ENCODE assay signal across 8 cellular contexts in the genomic region with DNA sequence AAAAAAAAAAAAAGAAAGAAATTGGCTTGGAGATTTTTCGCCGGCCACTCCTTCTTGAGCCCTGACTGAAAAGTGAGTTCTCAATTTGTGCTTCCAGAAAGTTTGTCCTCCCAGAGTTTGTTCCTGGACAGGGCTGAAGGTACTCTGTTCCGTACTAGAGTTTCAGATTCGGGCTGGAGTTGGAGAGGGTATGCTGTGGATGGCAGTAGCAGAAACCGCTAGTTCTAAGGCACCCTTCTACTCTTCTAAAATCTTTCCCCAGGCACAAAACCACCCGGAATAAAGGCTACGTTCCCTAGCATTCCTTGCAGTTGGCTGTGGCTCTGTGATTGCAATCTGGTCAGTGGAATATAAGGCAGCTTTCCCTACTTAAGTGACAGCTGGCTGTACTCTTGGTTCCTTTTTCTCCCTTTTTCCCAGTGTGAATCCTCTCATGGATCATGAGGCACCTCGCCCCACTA. TPM values are rescaled to one million over a fixed set of nuclear protein-coding genes. Genes with fewer than 3 reads are reported as not detected.
DNase-seq lines count a peak whose midpoint lies in the region; ATAC-seq and TF ChIP-seq lines count a peak whose summit lies in the region.

No MANE protein-coding gene starts in this region.

- WGBS in ectodermal cell, 2 experiments, result 81 to 88% methylated on average over 8 of the region's 8 CpGs

- H3F3A ChIP-seq in PC-9 (ENCODE audit: insufficient read depth, low read depth), result peaks cover 25% of the 10 kb centered on the region

- TF ChIP-seq CTCF in PC-9 (conservative IDR thresholded peaks at IDR 0.05) (no peak), natural killer cell (IDR thresholded peaks at IDR 0.05) (no peak)

- H2AFZ ChIP-seq in PC-9, result peak overlapping the region; percentile 82

- H4K20me1 ChIP-seq in PC-9 (ENCODE audit: insufficient read depth), result no peaks in the 10 kb centered on the region

- H3K36me3 Mint-ChIP-seq in natural killer cell, result peaks cover 6% of the 10 kb centered on the region

- peak overlapping the region; percentile 96 for H3K4me2 ChIP-seq in PC-9

- POLR2A ChIA-PET in PC-9 (lab: Charles Lee; ENCODE audit: unreplicated experiment), result no interaction called here

- ATAC-seq in natural killer cell, result no peak
- no peak for ATAC-seq in GM21423 (IDR thresholded peaks at IDR 0.05; ENCODE audit: unreplicated experiment)
- no peak for ATAC-seq in HG02588 (IDR thresholded peaks at IDR 0.05; ENCODE audit: unreplicated experiment)

- H3K27ac ChIP-seq in PC-9 (peak overlapping the region; percentile 56; the same call in 1 of the 2 replicates), ectodermal cell (ENCODE audit: insufficient read depth, low read depth, low read length, poor library complexity, severe bottlenecking) (no peak overlapping the region)

- no peaks in the 10 kb centered on the region for H3K9me3 ChIP-seq in PC-9 (ENCODE audit: insufficient read depth, low read depth)
- H3K9me3 ChIP-seq in ectodermal cell (ENCODE audit: control insufficient read depth, low read length), result no peaks in the 10 kb centered on the region

- intact Hi-C loops in PC-9 (cut with micrococcal nuclease; ENCODE audit: unreplicated experiment), result no loop called here
- intact Hi-C loops in natural killer cell (cut with micrococcal nuclease), result no loop called here

- H3K27ac Mint-ChIP-seq in natural killer cell, result peak overlapping the region in 1 of 2 donors; percentile 92

- H3K4me1 Mint-ChIP-seq in natural killer cell, result peaks cover 23 to 24% of the 10 kb centered on the region in 2 donors

- no peaks in the 10 kb centered on the region for H3K9me3 Mint-ChIP-seq in natural killer cell

- 0 out of 2 replicates have a peak, but pooled peaks cover 13% of the 10 kb centered on the region for H3K36me3 ChIP-seq in PC-9 (ENCODE audit: low read depth)
- peaks cover 19% of the 10 kb centered on the region for H3K36me3 ChIP-seq in ectodermal cell (ENCODE audit: control insufficient read depth, insufficient read depth, low read length)

- H3K27me3 Mint-ChIP-seq in natural killer cell (ENCODE audit: low read depth in 2 of 2), result no peaks in the 10 kb centered on the region

- CTCF ChIA-PET in PC-9 (lab: Charles Lee), result no interaction called here

- peaks cover 33% of the 10 kb centered on the region for H3K79me2 ChIP-seq in PC-9 (ENCODE audit: low read depth)

- H3K4me3 ChIP-seq in PC-9 (peak overlapping the region; percentile 64), ectodermal cell (ENCODE audit: insufficient read depth, low read depth, low read length) (peak overlapping the region; percentile 76)

- H3K9me2 ChIP-seq in PC-9 (ENCODE audit: insufficient read depth), result no peaks in the 10 kb centered on the region

- H3K4me3 Mint-ChIP-seq in natural killer cell, result peak overlapping the region; percentile 85

- DNase-seq in NCI-H82 (lab: John Stamatoyannopoulos, UW) (peak; percentile 60), NCI-H82 treated with DMSO at 0.1 percent for 48 hours (lab: John Stamatoyannopoulos, UW; ENCODE audit: unreplicated experiment) (no peak), PC-9 (no peak), natural killer cell (no peak), NK-92 (lab: John Stamatoyannopoulos, UW; ENCODE audit: unreplicated experiment) (no peak)

- TSS peak; percentile 54 for BruUV-seq in PC-9 (replicated peaks; lab: Mats Ljungman, UMichigan)

- no peaks in the 10 kb centered on the region for H3K27me3 ChIP-seq in PC-9 (ENCODE audit: insufficient read depth, low read depth)
- no peaks in the 10 kb centered on the region for H3K27me3 ChIP-seq in ectodermal cell (ENCODE audit: control insufficient read depth, insufficient read depth, low read length, poor library complexity, severe bottlenecking)

- H3K4me1 ChIP-seq in PC-9 (replicated peaks; ENCODE audit: insufficient read depth), result peaks cover 45% of the 10 kb centered on the region
- no peaks in the 10 kb centered on the region for H3K4me1 ChIP-seq in ectodermal cell (ENCODE audit: control insufficient read depth, insufficient read depth, low read length)

RNA-seq across cellular contexts. Expression of a gene that starts 0.7 kb away (rescaled TPM):
- total RNA-seq in PC-9 (2021) (11.7 and 14.7 TPM in 2 replicates), natural killer cell (10 to 100 TPM; 10.3 to 19.3 (median 15.3) TPM)
- polyA plus RNA-seq in ectodermal cell (2013, experiment 1 of 4), result 34.2 TPM
- 38.3 TPM for polyA plus RNA-seq in ectodermal cell (2013, experiment 2 of 4)
- polyA plus RNA-seq in ectodermal cell (2013, experiment 3 of 4), result 31.7 TPM
- 30.2 TPM for polyA plus RNA-seq in ectodermal cell (2013, experiment 4 of 4)
